Comparison of ENCODE assay signal across 11 cellular contexts in the genomic region with DNA sequence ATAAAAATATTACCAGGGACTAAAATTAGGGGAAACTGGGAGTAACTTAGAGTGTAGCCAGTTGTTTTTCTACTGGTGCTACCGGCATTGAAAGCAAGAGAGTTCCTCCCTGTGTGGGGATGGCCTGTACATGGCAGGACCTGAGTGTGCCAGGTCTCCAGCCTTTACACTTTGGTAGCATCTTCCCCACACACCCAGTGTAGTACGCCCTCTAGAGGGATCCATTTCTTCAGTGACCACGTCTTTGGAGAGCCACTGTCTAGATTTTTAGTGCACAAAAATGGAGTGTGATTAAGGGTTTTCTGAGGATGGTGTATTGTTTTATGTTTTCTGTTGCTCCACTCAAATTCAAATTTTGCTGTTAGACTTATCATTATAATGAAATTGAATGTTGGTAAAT.
DNase-seq lines count a peak whose midpoint lies in the region; ATAC-seq, FAIRE-seq and TF ChIP-seq lines count a peak whose summit lies in the region.
"Had no signal": no experiment of that assay in that cellular context is flagged by ENCODE, and none has a peak within 500 bp of the region (broad histone marks: within the 10 kb centered on the region; RNA-seq: fewer than 3 reads in every experiment).

No MANE protein-coding gene starts in this region.

- H3K36me3 ChIP-seq in right atrium auricular region, result no peaks in the 10 kb centered on the region
- H3K36me3 ChIP-seq in small intestine (ENCODE audit: control insufficient read depth in 2 of 2, insufficient read depth in 2 of 2, low read length in 2 of 2), result peaks cover 2% of the 10 kb centered on the region in 2 donors
- H3K36me3 ChIP-seq in thyroid gland, result no peaks in the 10 kb centered on the region

- H3K36me3 Mint-ChIP-seq in chondrocyte (ENCODE audit: low read depth), result peaks cover 3% of the 10 kb centered on the region

- peaks cover 2% of the 10 kb centered on the region for H3K9me3 Mint-ChIP-seq in chondrocyte (ENCODE audit: low read depth)

- H3K27ac ChIP-seq in right atrium auricular region (no peak overlapping the region), small intestine (ENCODE audit: low read depth in 1 of 2, low read length in 1 of 2) (no peak overlapping the region), thyroid gland (no peak overlapping the region)

- TF ChIP-seq CTCF in right atrium auricular region (IDR thresholded peaks at IDR 0.05), result peak in 1 of 2 donors; percentile 25
- TF ChIP-seq CTCF in NB4 (IDR thresholded peaks at IDR 0.05; ENCODE audit: low read depth, low read length), result peak; percentile 39
- peak; percentile 47 for TF ChIP-seq CTCF in chondrocyte (IDR thresholded peaks at IDR 0.05)
- TF ChIP-seq CTCF in thyroid gland (IDR thresholded peaks at IDR 0.05), result no peak

- H3K27me3 Mint-ChIP-seq in chondrocyte (ENCODE audit: low read depth), result no peaks in the 10 kb centered on the region
- H3K27me3 Mint-ChIP-seq: stimulated activated naive B cell treated with anti-CD40 and anti-IgM and Interleukin-4, amounts not matched to agents 10 μg/mL and 1 μg/mL and 100 μg/mL, for 72 hours had no signal

- 81 to 89% (median 89%) methylated on average over 3 of the region's 3 CpGs for WGBS in small intestine, 3 donors
- 83 to 87% methylated on average over 3 of the region's 3 CpGs for WGBS in thyroid gland, 2 donors

- peaks cover 30% of the 10 kb centered on the region for H3K4me1 Mint-ChIP-seq in chondrocyte (ENCODE audit: low read depth)

- no peak overlapping the region for H3K27ac Mint-ChIP-seq in chondrocyte (ENCODE audit: unreplicated experiment)
- H3K27ac Mint-ChIP-seq: stimulated activated naive B cell treated with anti-CD40 and anti-IgM and Interleukin-4, amounts not matched to agents 10 μg/mL and 1 μg/mL and 100 μg/mL, for 72 hours had no signal

- H3K4me1 ChIP-seq in right atrium auricular region (peaks cover 0 to 13% of the 10 kb centered on the region in 2 donors), small intestine (ENCODE audit: control insufficient read depth in 2 of 2, insufficient read depth in 1 of 2, low read depth in 1 of 2, low read length in 1 of 2) (peaks cover 0 to 4% of the 10 kb centered on the region in 2 donors), thyroid gland (no peaks in the 10 kb centered on the region)

- FAIRE-seq in small intestine (lab: Jason Lieb, UNC), result no peak

- H3K4me3 ChIP-seq in right atrium auricular region, result no peak overlapping the region
- H3K4me3 ChIP-seq in NB4 (ENCODE audit: low read depth, low read length), result no peak overlapping the region
- no peak overlapping the region for H3K4me3 ChIP-seq in small intestine (ENCODE audit: low read depth in 1 of 2, low read length in 2 of 2)
- H3K4me3 ChIP-seq in thyroid gland (replicated peaks in 1 of 3), result no peak overlapping the region

- no peak for TF ChIP-seq POLR2A in NB4 (IDR thresholded peaks at IDR 0.05; ENCODE audit: extremely low read depth, insufficient read length)
- TF ChIP-seq POLR2A in thyroid gland (IDR thresholded peaks at IDR 0.05), result no peak

- DNase-seq in Right ventricle myocardium superior, result no peak
- no peak for DNase-seq in right atrium auricular region (ENCODE audit: low spot score)
- DNase-seq in NB4 (ENCODE audit: low read depth), result peak; percentile 38
- DNase-seq in chondrocyte (ENCODE audit: low spot score), result no peak
- DNase-seq in small intestine, result peak; percentile 31
- DNase-seq in thyroid gland, result no peak
- no peak for DNase-seq in NCI-H1105 (lab: John Stamatoyannopoulos, UW)
- DNase-seq: activated naive CD4-positive, alpha-beta T cell treated with anti-CD3 and anti-CD28 coated beads, Interleukin-2, amount 50 U/mL, for 16 hours; CD8-positive, alpha-beta memory T cell; stimulated activated naive B cell treated with anti-CD40 and anti-IgM and Interleukin-4, amounts not matched to agents 10 μg/mL and 1 μg/mL and 100 μg/mL, for 72 hours had no signal

- H3K27me3 ChIP-seq in right atrium auricular region (no peaks in the 10 kb centered on the region), small intestine (ENCODE audit: control insufficient read depth in 2 of 2, insufficient read depth in 2 of 2, low read length in 2 of 2) (no peaks in the 10 kb centered on the region), thyroid gland (no peaks in the 10 kb centered on the region)

- no peak overlapping the region for H3K4me3 Mint-ChIP-seq in chondrocyte (ENCODE audit: unreplicated experiment)
- H3K4me3 Mint-ChIP-seq: CD8-positive, alpha-beta memory T cell; stimulated activated naive B cell treated with anti-CD40 and anti-IgM and Interleukin-4, amounts not matched to agents 10 μg/mL and 1 μg/mL and 100 μg/mL, for 72 hours had no signal

- ATAC-seq in Right ventricle myocardium superior (ENCODE audit: poor library complexity) (peak; percentile 29), GM19463 (IDR thresholded peaks at IDR 0.05; ENCODE audit: unreplicated experiment) (no peak)
- ATAC-seq: stimulated activated naive B cell treated with anti-CD40 and anti-IgM and Interleukin-4, amounts not matched to agents 10 μg/mL and 1 μg/mL and 100 μg/mL, for 72 hours had no signal

- H3K9me3 ChIP-seq in right atrium auricular region, result no peaks in the 10 kb centered on the region
- H3K9me3 ChIP-seq in small intestine (ENCODE audit: control insufficient read depth, low read depth), result no peaks in the 10 kb centered on the region
- no peaks in the 10 kb centered on the region for H3K9me3 ChIP-seq in thyroid gland

- intact Hi-C loops in Right ventricle myocardium superior (cut with DNase I) (no loop called here), thyroid gland (cut with DNase I) (no loop called here)

Comparison
In these comparisons a context has a peak if more than half of its experiments do, and no peak if none do; other contexts are left out.
1. DNase-seq: peak in NB4 (single experiment) and small intestine (single experiment); none in Right ventricle myocardium superior (single experiment), right atrium auricular region (single experiment), chondrocyte (single experiment), thyroid gland (0 of 2) and NCI-H1105 (single experiment).
2. CTCF ChIP-seq: peak in NB4 (single experiment) and chondrocyte (single experiment); none in thyroid gland (0 of 6).